23 cellular contexts compared by ENCODE assay signal in the genomic region with DNA sequence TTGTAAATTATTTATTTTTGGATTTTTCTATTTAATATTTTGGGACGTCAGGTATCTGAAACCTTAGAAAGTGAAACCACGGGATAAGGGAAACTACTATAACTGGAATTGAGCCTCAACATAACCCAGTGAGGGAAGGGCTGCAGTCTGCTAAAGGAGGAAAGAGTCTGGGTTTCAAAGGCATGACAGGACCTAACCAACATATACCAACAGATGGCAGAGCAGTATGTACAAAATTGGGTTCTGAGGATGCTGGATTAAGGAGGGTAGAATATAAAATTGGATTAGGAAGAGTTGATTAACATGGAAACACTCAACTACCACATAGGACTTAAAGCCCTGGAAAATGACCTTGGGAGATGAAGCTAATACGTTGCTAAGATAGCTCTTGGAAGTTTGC.
DNase-seq lines count a peak whose midpoint lies in the region; ATAC-seq and TF ChIP-seq lines count a peak whose summit lies in the region.
"Had no signal": no experiment of that assay in that cellular context is flagged by ENCODE, and none has a peak within 500 bp of the region (broad histone marks: within the 10 kb centered on the region; RNA-seq: fewer than 3 reads in every experiment).

No MANE protein-coding gene starts in this region.

- no peaks in the 10 kb centered on the region for H3F3A ChIP-seq in SK-N-SH (replicated peaks; ENCODE audit: insufficient read depth)

- no peak for TF ChIP-seq EP300 in SK-N-SH (IDR thresholded peaks at IDR 0.05; ENCODE audit: borderline replicate concordance in 1 of 2, low read depth in 1 of 2, low read length in 1 of 2)

- no peaks in the 10 kb centered on the region for H3K27me3 ChIP-seq in SK-N-SH (ENCODE audit: insufficient read depth)
- H3K27me3 ChIP-seq: left lung, right lobe of liver had no signal

- peak; percentile 13 for DNase-seq in AG08395 (ENCODE audit: low spot score)
- DNase-seq in SK-N-SH: no peak
- DNase-seq in fibroblast of gingiva (ENCODE audit: low read depth): peak; percentile 18
- no peak for DNase-seq in stimulated activated naive CD8-positive, alpha-beta T cell treated with anti-CD3 and anti-CD28 coated beads, Interleukin-15, Interleukin-2, amounts not matched to agents 100 U/mL and 50 U/mL, for 24 hours
- DNase-seq: ACHN; activated CD4-positive, alpha-beta T cell treated with anti-CD3 and anti-CD28 coated beads, Interleukin-2, amount 50 U/mL, for 4 hours; activated T-cell treated with anti-CD3 and anti-CD28 coated beads, Interleukin-2, amount 50 U/mL, for 1 hour; COR-L47; effector CD4-positive, alpha-beta T cell; foreskin melanocyte; GDM1; left lung; NCI-H1105; NCI-H2227 treated with DMSO at 0.1 percent for 48 hours; nucleus accumbens; right lobe of liver; stimulated activated CD4-positive, alpha-beta T cell treated with anti-CD3 and anti-CD28 coated beads, Interleukin-1b, Interleukin-23, amount 100 ng/mL, for 48 hours; T-helper 9 cell had no signal

- ATAC-seq in HG03139 (IDR thresholded peaks at IDR 0.05; ENCODE audit: unreplicated experiment): no peak
- ATAC-seq in HG03378 (IDR thresholded peaks at IDR 0.05; ENCODE audit: unreplicated experiment): no peak
- no peak for ATAC-seq in GM19324 (IDR thresholded peaks at IDR 0.05; ENCODE audit: low FRiP score, unreplicated experiment)
- ATAC-seq in stimulated activated naive CD8-positive, alpha-beta T cell treated with anti-CD3 and anti-CD28 coated beads, Interleukin-15, Interleukin-2, amounts not matched to agents 100 U/mL and 50 U/mL, for 24 hours: no peak
- ATAC-seq: left lung, right lobe of liver had no signal

- no peaks in the 10 kb centered on the region for H3K36me3 ChIP-seq in HEK293 (ENCODE audit: control insufficient read depth in 2 of 2, insufficient read depth in 1 of 2, low read length in 2 of 2)
- H3K36me3 ChIP-seq in SK-N-SH (replicated peaks in 1 of 2; ENCODE audit: control insufficient read depth in 1 of 2, insufficient read depth in 2 of 2, low read length in 1 of 2): no peaks in the 10 kb centered on the region
- H3K36me3 ChIP-seq: HAP-1, left lung, right lobe of liver had no signal

- H3K9me3 ChIP-seq in HEK293 (ENCODE audit: control insufficient read depth, insufficient read depth, low read depth, low read length): no peaks in the 10 kb centered on the region
- no peaks in the 10 kb centered on the region for H3K9me3 ChIP-seq in SK-N-SH
- H3K9me3 ChIP-seq: HAP-1, left lung, right lobe of liver had no signal

- H3K4me3 ChIP-seq in HEK293 (ENCODE audit: low read depth, low read length) (no peak overlapping the region), SK-N-SH (ENCODE audit: low read depth in 2 of 2, low read length in 1 of 2) (no peak overlapping the region)
- H3K4me3 ChIP-seq: HAP-1, left lung, right lobe of liver had no signal

- no peak for TF ChIP-seq RAD21 in SK-N-SH (IDR thresholded peaks at IDR 0.05; ENCODE audit: low read length)

- TF ChIP-seq CTCF in HEK293 (tag by site-specific recombination; IDR thresholded peaks at IDR 0.05) (no peak), SK-N-SH (IDR thresholded peaks at IDR 0.05) (peak; percentile 29)

- no peak overlapping the region for H3K9ac ChIP-seq in SK-N-SH

- no peaks in the 10 kb centered on the region for H3K9me2 ChIP-seq in SK-N-SH

- CTCF ChIA-PET in HEK293 (lab: Yijun Ruan, JAX) (no interaction called here), SK-N-SH (lab: Yijun Ruan, JAX) (interaction anchor here (1.8 kb wide), 1 partner anchor 19 kb away, joined by 8 read pairs; no protein-coding TSS in a partner anchor)

- H3K4me1 ChIP-seq in HEK293 (ENCODE audit: control insufficient read depth, insufficient read depth, low read length) (no peaks in the 10 kb centered on the region), SK-N-SH (ENCODE audit: control insufficient read depth in 1 of 2, insufficient read depth in 2 of 2, low read depth in 1 of 2, low read length in 1 of 2) (no peaks in the 10 kb centered on the region)
- H3K4me1 ChIP-seq: HAP-1, left lung, right lobe of liver had no signal

- no peak overlapping the region for H3K27ac ChIP-seq in HEK293 (ENCODE audit: extremely low read depth, low read depth, low read length)
- no peak overlapping the region for H3K27ac ChIP-seq in SK-N-SH (ENCODE audit: low read depth in 2 of 2, low read length in 1 of 2)
- H3K27ac ChIP-seq: left lung, right lobe of liver had no signal

- H3K4me2 ChIP-seq in SK-N-SH: no peak overlapping the region

- no peaks in the 10 kb centered on the region for H4K20me1 ChIP-seq in SK-N-SH (ENCODE audit: insufficient read depth)

- H3K79me2 ChIP-seq in SK-N-SH (ENCODE audit: insufficient read depth): no peaks in the 10 kb centered on the region

- POLR2A ChIA-PET in HEK293 (lab: Yijun Ruan, JAX): no interaction called here
- POLR2A ChIA-PET in SK-N-SH (lab: Yijun Ruan, JAX): no interaction called here

- WGBS in SK-N-SH (ENCODE audit: low lambda C conversion rate): 16% methylated on average over 3 of the region's 3 CpGs

- no peak overlapping the region for H2AFZ ChIP-seq in SK-N-SH (ENCODE audit: low read depth)

TF ChIP-seq in HEK293, 187 proteins besides CTCF, POLR2A, EP300 and RAD21:
- TF ChIP-seq ZNF692 (tag by site-specific recombination; IDR thresholded peaks at IDR 0.05) (no peak), ZNF654 (tag by site-specific recombination; IDR thresholded peaks at IDR 0.05; ENCODE audit: low read depth) (peak; percentile 9; the same call in 1 of the 2 replicates)

TF ChIP-seq in SK-N-SH, 30 proteins besides CTCF, POLR2A, EP300 and RAD21:
- TF ChIP-seq FOSL2 (IDR thresholded peaks at IDR 0.05; ENCODE audit: borderline replicate concordance, low read depth) (no peak), FOXM1 (IDR thresholded peaks at IDR 0.05; ENCODE audit: low read depth) (no peak), POLR2AphosphoS5 (IDR thresholded peaks at IDR 0.05; ENCODE audit: low read depth, low read length) (no peak), FOXJ3 (CRISPR knock-in tag; IDR thresholded peaks at IDR 0.05) (no peak), SMC3 (IDR thresholded peaks at IDR 0.05; ENCODE audit: low read depth, low read length) (no peak), YY1 (IDR thresholded peaks at IDR 0.05; ENCODE audit: low read depth) (no peak), ELF1 (IDR thresholded peaks at IDR 0.05) (no peak), RXRA (IDR thresholded peaks at IDR 0.05; ENCODE audit: borderline replicate concordance, low read depth) (no peak), EZH2phosphoT487 (IDR thresholded peaks at IDR 0.05; ENCODE audit: borderline replicate concordance, low read depth) (no peak), SIN3A (IDR thresholded peaks at IDR 0.05; ENCODE audit: borderline replicate concordance, low read depth, low read length) (no peak), ZBTB33 (IDR thresholded peaks at IDR 0.05; ENCODE audit: borderline replicate concordance, low read depth) (no peak), USF2 (IDR thresholded peaks at IDR 0.05; ENCODE audit: borderline replicate concordance, low read depth, low read length) (no peak), TAF1 (IDR thresholded peaks at IDR 0.05; ENCODE audit: borderline replicate concordance, low read depth, low read length) (no peak)

Comparison
In these comparisons a context has a peak if more than half of its experiments do, and no peak if none do; other contexts are left out.
1. DNase-seq: peak in AG08395 (single experiment) and fibroblast of gingiva (single experiment); none in SK-N-SH (single experiment) and stimulated activated naive CD8-positive, alpha-beta T cell treated with anti-CD3 and anti-CD28 coated beads, Interleukin-15, Interleukin-2, amounts not matched to agents 100 U/mL and 50 U/mL, for 24 hours (single experiment).